In the genomic region with DNA sequence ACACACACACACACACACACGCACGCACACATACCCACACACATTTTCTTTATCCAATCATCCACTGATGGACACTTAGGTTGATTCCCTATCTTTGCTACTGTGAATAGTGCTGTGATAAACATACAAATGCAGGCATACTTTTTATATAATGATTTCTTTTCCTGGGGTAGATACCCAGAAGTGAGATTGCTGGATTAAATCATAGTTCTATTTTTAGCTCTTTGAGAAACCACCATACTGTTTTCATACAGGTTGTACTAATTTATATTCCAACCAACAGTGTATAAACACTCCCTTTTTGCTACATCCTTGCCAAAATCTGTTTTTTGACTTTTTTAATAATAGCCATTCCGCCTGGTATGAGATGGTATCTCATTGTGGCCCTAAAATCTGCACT, we compare ENCODE assay signal across 22 cellular contexts.
"Had no signal": no experiment of that assay in that cellular context is flagged by ENCODE, and none has a peak within 500 bp of the region (broad histone marks: within the 10 kb centered on the region; RNA-seq: fewer than 3 reads in every experiment).

No MANE protein-coding gene starts in this region.

- H3K4me1 Mint-ChIP-seq: activated B cell treated with CpG ODN at 0.5 μM for 24 hours; stimulated activated memory B cell treated with anti-CD40 and anti-IgM and Interleukin-4, amounts not matched to agents 10 μg/mL and 1 μg/mL and 100 μg/mL, for 72 hours had no signal

- H3K9me3 Mint-ChIP-seq: activated B cell treated with CpG ODN at 0.5 μM for 24 hours; stimulated activated memory B cell treated with anti-CD40 and anti-IgM and Interleukin-4, amounts not matched to agents 10 μg/mL and 1 μg/mL and 100 μg/mL, for 72 hours had no signal

- H3K27ac ChIP-seq: ascending aorta, spleen, upper lobe of right lung had no signal

- H3K27me3 Mint-ChIP-seq: activated B cell treated with CpG ODN at 0.5 μM for 24 hours; activated CD4-positive, alpha-beta memory T cell treated with anti-CD3 and anti-CD28 coated beads for 36 hours; stimulated activated memory B cell treated with anti-CD40 and anti-IgM and Interleukin-4, amounts not matched to agents 10 μg/mL and 1 μg/mL and 100 μg/mL, for 72 hours had no signal

- DNase-seq: activated B cell treated with CpG ODN at 0.5 μM for 24 hours; activated CD4-positive, alpha-beta memory T cell treated with anti-CD3 and anti-CD28 coated beads for 36 hours; activated CD4-positive, alpha-beta T cell treated with anti-CD3 and anti-CD28 coated beads for 4 hours; activated gamma-delta T cell treated with Interleukin-2 at 50 U/mL for 16 hours; cerebellar nuclear complex; cortex of kidney; foreskin melanocyte; glutamatergic neuron; hypothalamus; kidney; retina; spleen; stimulated activated CD4-positive, alpha-beta T cell treated with anti-CD3 and anti-CD28 coated beads, Interleukin-4, amount 100 ng/mL, for 4 hours; T-helper 1 cell; T-helper 9 cell; upper lobe of right lung had no signal

- H3K4me3 ChIP-seq: ascending aorta, lung, spleen, upper lobe of right lung had no signal

- H3K27ac Mint-ChIP-seq: activated B cell treated with CpG ODN at 0.5 μM for 24 hours; activated CD4-positive, alpha-beta memory T cell treated with anti-CD3 and anti-CD28 coated beads for 36 hours; mesothelial cell of epicardium; stimulated activated memory B cell treated with anti-CD40 and anti-IgM and Interleukin-4, amounts not matched to agents 10 μg/mL and 1 μg/mL and 100 μg/mL, for 72 hours had no signal

- H3K27me3 ChIP-seq: ascending aorta, spleen, upper lobe of right lung had no signal

- H3K4me3 Mint-ChIP-seq: activated B cell treated with CpG ODN at 0.5 μM for 24 hours; activated CD4-positive, alpha-beta memory T cell treated with anti-CD3 and anti-CD28 coated beads for 36 hours; mesothelial cell of epicardium; stimulated activated memory B cell treated with anti-CD40 and anti-IgM and Interleukin-4, amounts not matched to agents 10 μg/mL and 1 μg/mL and 100 μg/mL, for 72 hours had no signal

- H3K4me1 ChIP-seq: ascending aorta, spleen, upper lobe of right lung had no signal

- ATAC-seq: stimulated activated memory B cell treated with anti-CD40 and anti-IgM and Interleukin-4, amounts not matched to agents 10 μg/mL and 1 μg/mL and 100 μg/mL, for 72 hours; upper lobe of right lung had no signal

- H3K9me3 ChIP-seq: ascending aorta, upper lobe of right lung had no signal

- FAIRE-seq: bronchial epithelial cell, endometrium, kidney had no signal
